17 cellular contexts compared by ENCODE assay signal in genomic region chr17:21713631-21714030, GRCh38. TPM values are rescaled to one million over a fixed set of nuclear protein-coding genes. Genes with fewer than 3 reads are reported as not detected.
"Had no signal": no experiment of that assay in that cellular context is flagged by ENCODE, and none has a peak within 500 bp of the region (broad histone marks: within the 10 kb centered on the region; RNA-seq: fewer than 3 reads in every experiment).

No MANE protein-coding gene starts in this region.

RNA-seq across cellular contexts. Expression of gene KCNJ18, which starts 21.3 kb away (rescaled TPM):
- total RNA-seq: activated CD4-positive, alpha-beta memory T cell treated with anti-CD3 and anti-CD28 coated beads, Interleukin-2, amount 10 ng/mL, durations not matched to agents 7 days and 5 days; activated CD4-positive, alpha-beta T cell treated with anti-CD3 and anti-CD28 coated beads for 36 hours; activated CD4-positive, alpha-beta T cell treated with anti-CD3 and anti-CD28 coated beads, Interleukin-2, amount 10 ng/mL, durations not matched to agents 7 days and 5 days; activated CD8-positive, alpha-beta memory T cell treated with anti-CD3 and anti-CD28 coated beads, Interleukin-2, amount 10 ng/mL, durations not matched to agents 7 days and 5 days; activated CD8-positive, alpha-beta T cell treated with anti-CD3 and anti-CD28 coated beads, Interleukin-2, amount 10 ng/mL, durations not matched to agents 7 days and 5 days; activated naive CD8-positive, alpha-beta T cell treated with anti-CD3 and anti-CD28 coated beads, Interleukin-2, amount 10 ng/mL, durations not matched to agents 7 days and 5 days; activated T-helper 2 cell treated with anti-CD3 and anti-CD28 coated beads, Interferon-gamma antibody, Interleukin-2, Interleukin-4, amounts not matched to agents 10 μg/mL and 5 μg/mL and 100 μg/mL, durations not matched to agents 14 hours and 24 hours and 36 hours; astrocyte; body of pancreas; breast epithelium; cardiac septum; T-cell; T-helper 1 cell treated with Interleukin-12 subunit alpha and Interleukin-12 subunit beta and Interleukin-4 antibody, amounts not matched to agents 30 ng/mL and 1 ng/mL, for 36 hours; T-helper 17 cell; T-helper 2 cell treated with Interferon-gamma antibody and Interleukin-4, amounts not matched to agents 100 ng/mL and 5 ng/mL, for 36 hours; WTC11 had no signal
- polyA plus RNA-seq: adipose tissue had no signal
